In genomic region chr16:57167951-57168350, GRCh38 we compare ENCODE assay signal across 8 cellular contexts. TPM values are rescaled to one million over a fixed set of nuclear protein-coding genes. Genes with fewer than 3 reads are reported as not detected.
DNase-seq lines count a peak whose midpoint lies in the region; ATAC-seq and TF ChIP-seq lines count a peak whose summit lies in the region.

No MANE protein-coding gene starts in this region.

- H3K36me3 ChIP-seq in gastroesophageal sphincter: peaks cover 0 to 88% of the 10 kb centered on the region in 2 donors
- H3K36me3 ChIP-seq in psoas muscle (ENCODE audit: insufficient read depth in 1 of 2, low read depth in 1 of 2): peaks cover 26 to 96% of the 10 kb centered on the region in 2 donors

- no peaks in the 10 kb centered on the region for H3K27me3 ChIP-seq in gastroesophageal sphincter
- H3K27me3 ChIP-seq in psoas muscle (ENCODE audit: insufficient read depth in 3 of 3, low read length in 2 of 3): no peaks in the 10 kb centered on the region

- H3K27ac ChIP-seq in VCaP (no peak overlapping the region), gastroesophageal sphincter (no peak overlapping the region), psoas muscle (no peak overlapping the region)

- WGBS in gastroesophageal sphincter (ENCODE audit: low coverage in 1 of 2), 2 donors: 4 to 5% methylated on average over 4 of the region's 4 CpGs
- 35 to 41% (median 41%) methylated on average over 4 of the region's 4 CpGs for WGBS in psoas muscle, 3 donors
- 9 to 13% methylated on average over 4 of the region's 4 CpGs for WGBS in lower leg skin, 2 donors

- H3K9me3 ChIP-seq in gastroesophageal sphincter (no peaks in the 10 kb centered on the region), psoas muscle (no peaks in the 10 kb centered on the region)

- intact Hi-C loops in psoas muscle (cut with DNase I) (loop anchor here in 1 of 2 donors (5.0 kb wide), 1 partner anchor 86 kb away; no protein-coding TSS in a partner anchor), lower leg skin (cut with DNase I; ENCODE audit: low total_unique reads) (loop anchor here (5.0 kb wide), 1 partner anchor 81 kb away; no protein-coding TSS in a partner anchor)

- TF ChIP-seq EP300 in gastroesophageal sphincter (IDR thresholded peaks at IDR 0.05): no peak

- H3K4me3 ChIP-seq in gastroesophageal sphincter (no peak overlapping the region), psoas muscle (no peak overlapping the region), lower leg skin (ENCODE audit: low read depth, poor library complexity, severe bottlenecking) (no peak overlapping the region)

- ATAC-seq in gastroesophageal sphincter (no peak), psoas muscle (peak in 1 of 4 donors; percentile 64)

- peak; percentile 29 for DNase-seq in SKM-1 treated with dmso at 0.1 percent for 144 hours (lab: John Stamatoyannopoulos, UW; ENCODE audit: unreplicated experiment)
- no peak for DNase-seq in SKM-1 (lab: John Stamatoyannopoulos, UW; ENCODE audit: unreplicated experiment)
- peak; percentile 80 for DNase-seq in KBM-7
- no peak for DNase-seq in psoas muscle
- DNase-seq in lower leg skin (ENCODE audit: low spot score in 2 of 2): no peak
- DNase-seq in activated effector memory CD4-positive, alpha-beta T cell treated with Interleukin-2 at 50 U/mL for 16 hours: no peak

- TF ChIP-seq POLR2A in gastroesophageal sphincter (IDR thresholded peaks at IDR 0.05) (no peak), lower leg skin (IDR thresholded peaks at IDR 0.05) (no peak)

- TF ChIP-seq CTCF in VCaP (conservative IDR thresholded peaks at IDR 0.05): peak; percentile 81
- peak in 3 of 4 experiments; percentile 42 to 61 (median 44) for TF ChIP-seq CTCF in gastroesophageal sphincter (IDR thresholded peaks at IDR 0.05)
- peak; percentile 51 for TF ChIP-seq CTCF in psoas muscle (IDR thresholded peaks at IDR 0.05)
- TF ChIP-seq CTCF in lower leg skin (IDR thresholded peaks at IDR 0.05): no peak

- peaks cover 0 to 11% (median 0%) of the 10 kb centered on the region in 3 donors for H3K4me1 ChIP-seq in gastroesophageal sphincter
- no peaks in the 10 kb centered on the region for H3K4me1 ChIP-seq in psoas muscle

- in situ Hi-C loops in KBM-7 (cut with MboI; ENCODE audit: low pct_unique_long_range_greater_than_20kb, low sequenced_read_pairs): no loop called here

RNA-seq across cellular contexts. Expression of gene PSME3IP1, which starts 17.9 kb away (rescaled TPM):
- 10 to 100 TPM; 54.9 to 80.7 (median 68.1) TPM for total RNA-seq in gastroesophageal sphincter
- total RNA-seq in psoas muscle: 10 to 100 TPM; 47.9 to 60.4 (median 50.2) TPM
- 10 to 100 TPM; 37.1 to 61.9 (median 47.6) TPM for polyA plus RNA-seq in psoas muscle
- total RNA-seq in lower leg skin: 10 to 100 TPM; 38.8 to 68.9 (median 64.9) TPM

RNA-seq across cellular contexts. Expression of gene RSPRY1, which starts 18.2 kb away (rescaled TPM):
- total RNA-seq in gastroesophageal sphincter: 10 to 100 TPM; 28.2 to 31.8 (median 29.5) TPM
- total RNA-seq in psoas muscle: 10 to 100 TPM; 14.6 to 19.5 (median 16.7) TPM
- 10 to 100 TPM in 2 of 3 donors, 1 to 10 TPM in 1; 7.1 to 18.2 (median 11.0) TPM for polyA plus RNA-seq in psoas muscle
- total RNA-seq in lower leg skin: 10 to 100 TPM; 23.8 to 31.2 (median 26.8) TPM

Comparison
In these comparisons a context has a peak if more than half of its experiments do, and no peak if none do; other contexts are left out.
1. DNase-seq: peak in SKM-1 treated with dmso at 0.1 percent for 144 hours (single experiment) and KBM-7 (single experiment); none in SKM-1 (single experiment), psoas muscle (0 of 2), lower leg skin (0 of 2) and activated effector memory CD4-positive, alpha-beta T cell treated with Interleukin-2 at 50 U/mL for 16 hours (single experiment).
2. CTCF ChIP-seq: peak in VCaP (single experiment), gastroesophageal sphincter (3 of 4) and psoas muscle (single experiment); none in lower leg skin (0 of 3).